17 cellular contexts compared by ENCODE assay signal in the genomic region with DNA sequence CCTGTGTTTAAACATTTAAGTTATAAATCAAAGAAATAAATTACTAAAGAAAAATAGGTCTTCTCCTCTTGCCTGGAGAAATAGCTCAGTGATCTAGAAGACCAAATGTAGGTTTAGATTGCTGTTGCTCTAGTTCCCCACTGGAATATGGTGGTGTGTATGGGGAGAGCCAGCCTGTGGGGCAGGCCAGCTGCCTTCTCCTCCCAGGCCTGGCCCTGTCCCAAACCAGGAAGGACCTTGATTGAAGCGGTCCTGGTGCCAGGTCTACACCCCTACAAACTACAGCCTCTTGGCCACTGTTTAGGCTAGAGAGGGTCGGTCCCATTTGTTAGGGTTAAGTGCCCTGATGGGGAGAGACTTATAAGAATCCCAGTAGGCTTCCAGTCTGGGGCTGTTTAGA. TPM values are rescaled to one million over a fixed set of nuclear protein-coding genes. Genes with fewer than 3 reads are reported as not detected.
DNase-seq lines count a peak whose midpoint lies in the region; ATAC-seq and TF ChIP-seq lines count a peak whose summit lies in the region.
"Had no signal": no experiment of that assay in that cellular context is flagged by ENCODE, and none has a peak within 500 bp of the region (broad histone marks: within the 10 kb centered on the region; RNA-seq: fewer than 3 reads in every experiment).

No MANE protein-coding gene starts in this region.

- H3K4ac ChIP-seq in H9 (ENCODE audit: low read depth, low read length) (no peak overlapping the region), mesenchymal stem cell (ENCODE audit: low read depth in 1 of 2, low read length in 2 of 2) (no peak overlapping the region)

- H2BK12ac ChIP-seq in H9 (ENCODE audit: insufficient read length, low read depth, low read length) (no peak overlapping the region), mesenchymal stem cell (ENCODE audit: low read length in 2 of 2) (peak overlapping the region in 1 of 2 experiments; percentile 77)

- H3K27ac ChIP-seq in H9 (ENCODE audit: insufficient read length, low read depth, low read length) (no peak overlapping the region), mesenchymal stem cell (ENCODE audit: low read length, poor library complexity, severe bottlenecking) (no peak overlapping the region)
- H3K27ac ChIP-seq: BLaER1 treated with 17β-estradiol and CSF1 and Interleukin-3, amounts not matched to agents 10 nM and 100 nM had no signal

- H2BK20ac ChIP-seq in H9 (ENCODE audit: low read depth, low read length, poor library complexity, severe bottlenecking), result no peak overlapping the region

- ATAC-seq in left colon, result peak; percentile 37
- ATAC-seq in GM19455 (IDR thresholded peaks at IDR 0.05; ENCODE audit: unreplicated experiment), result no peak
- ATAC-seq: CD8-positive, alpha-beta T cell; GM12878 had no signal

- no peak for TF ChIP-seq CTCF in H9 (conservative IDR thresholded peaks at IDR 0.05)

- H3K79me1 ChIP-seq in H9 (ENCODE audit: insufficient read depth, low read depth, low read length, poor library complexity, severe bottlenecking) (no peaks in the 10 kb centered on the region), mesenchymal stem cell (replicated peaks; ENCODE audit: low read length, poor library complexity, severe bottlenecking) (peaks cover 16% of the 10 kb centered on the region)

- H3K9ac ChIP-seq in H9 (ENCODE audit: extremely low read depth, insufficient read length, low read length) (no peak overlapping the region), mesenchymal stem cell (ENCODE audit: low read length) (no peak overlapping the region)
- H3K9ac ChIP-seq: BLaER1 treated with 17β-estradiol and CSF1 and Interleukin-3, amounts not matched to agents 10 nM and 100 nM had no signal

- H3K36me3 Mint-ChIP-seq in H9 (ENCODE audit: insufficient read depth in 1 of 3, low read depth in 3 of 3), result peaks cover 4 to 19% (median 10%) of the 10 kb centered on the region in 3 experiments; a peak in 6 of 7 replicates

- peak overlapping the region in 2 of 3 experiments; percentile 56 to 76; a peak in 3 of 7 replicates for H3K27ac Mint-ChIP-seq in H9
- H3K27ac Mint-ChIP-seq: B cell; CD8-positive, alpha-beta T cell; IgD-negative memory B cell had no signal

- H2BK120ac ChIP-seq in H9 (ENCODE audit: low read depth, low read length, poor library complexity, severe bottlenecking) (no peak overlapping the region), mesenchymal stem cell (ENCODE audit: low read depth, low read length) (no peak overlapping the region)

- H3K9me3 ChIP-seq in H9 (ENCODE audit: control insufficient read depth, low read depth, low read length) (no peaks in the 10 kb centered on the region), mesenchymal stem cell (ENCODE audit: control insufficient read depth, low read length) (no peaks in the 10 kb centered on the region)

- peaks cover 2% of the 10 kb centered on the region; the same call in 1 of the 2 replicates for H3K79me2 ChIP-seq in H9 (ENCODE audit: insufficient read depth, low read length)

- intact Hi-C loops in left colon (cut with DNase I, micrococcal nuclease), result no loop called here

- H4K5ac ChIP-seq in H9 (ENCODE audit: insufficient read length, low read depth, low read length), result no peak overlapping the region

- H3K4me2 ChIP-seq in H9 (ENCODE audit: insufficient read depth, insufficient read length, low read length), result no peak overlapping the region
- H3K4me2 ChIP-seq in mesenchymal stem cell (ENCODE audit: low read length, poor library complexity, severe bottlenecking), result no peak overlapping the region
- H3K4me2 ChIP-seq: BLaER1 treated with 17β-estradiol and CSF1 and Interleukin-3, amounts not matched to agents 10 nM and 100 nM had no signal

- no peak overlapping the region for H3K23ac ChIP-seq in H9 (ENCODE audit: insufficient read length, low read depth, low read length)
- no peak overlapping the region for H3K23ac ChIP-seq in mesenchymal stem cell (ENCODE audit: low read length in 2 of 2)

- H2AK5ac ChIP-seq in H9 (ENCODE audit: insufficient read length, low read length), result no peak overlapping the region
- no peak overlapping the region for H2AK5ac ChIP-seq in mesenchymal stem cell (ENCODE audit: low read length, severe bottlenecking)

- H3K23me2 ChIP-seq in H9 (ENCODE audit: insufficient read length, low read depth, low read length, poor library complexity, severe bottlenecking), result no peaks in the 10 kb centered on the region

- no peak for DNase-seq in H9
- DNase-seq in left colon, result no peak
- DNase-seq in mesenchymal stem cell, result no peak
- DNase-seq in NCI-H526 treated with DMSO at 0.1 percent for 48 hours (lab: John Stamatoyannopoulos, UW), result no peak
- no peak for DNase-seq in stimulated activated CD4-positive, alpha-beta T cell treated with anti-CD3 and anti-CD28 coated beads, Interleukin-2, amount 100 ng/mL, for 24 hours
- DNase-seq: Calu3; CD8-positive, alpha-beta T cell; DMS79 treated with DMSO at 0.1 percent for 48 hours; GF-D8; GOT3; H7; KG1 had no signal

- H2BK5ac ChIP-seq in H9 (ENCODE audit: insufficient read length, low read length) (no peak overlapping the region), mesenchymal stem cell (ENCODE audit: low read depth, low read length, poor library complexity, severe bottlenecking) (no peak overlapping the region)

- H3K4me3 Mint-ChIP-seq in H9, result no peak overlapping the region
- H3K4me3 Mint-ChIP-seq: B cell; CD8-positive, alpha-beta T cell; IgD-negative memory B cell had no signal

- H3K27me3 ChIP-seq in H9 (ENCODE audit: insufficient read depth, low read length), result no peaks in the 10 kb centered on the region
- H3K27me3 ChIP-seq in mesenchymal stem cell (ENCODE audit: control insufficient read depth in 1 of 2, insufficient read depth in 1 of 2, low read length in 2 of 2), result no peaks in the 10 kb centered on the region
- H3K27me3 ChIP-seq: BLaER1 treated with 17β-estradiol and CSF1 and Interleukin-3, amounts not matched to agents 10 nM and 100 nM had no signal

- H3K4me3 ChIP-seq in mesenchymal stem cell (ENCODE audit: insufficient read depth in 1 of 2, low read depth in 1 of 2, low read length in 2 of 2), result no peak overlapping the region
- H3K4me3 ChIP-seq: BLaER1 treated with 17β-estradiol and CSF1 and Interleukin-3, amounts not matched to agents 10 nM and 100 nM; GM12878 had no signal

- no peaks in the 10 kb centered on the region for H4K20me1 ChIP-seq in H9 (ENCODE audit: control insufficient read depth, insufficient read depth, insufficient read length)

- no CpG with 5 or more reads among the region's 2 CpGs for WGBS in H9 (ENCODE audit: extremely low coverage, insufficient read length, low lambda C conversion rate)
- WGBS in mesenchymal stem cell, result 100% methylated on average over 1 of the region's 2 CpGs

- peaks cover 4 to 5% of the 10 kb centered on the region in 2 experiments for H3K36me3 ChIP-seq in mesenchymal stem cell (ENCODE audit: control insufficient read depth in 1 of 2, insufficient read depth in 2 of 2, low read depth in 1 of 2, low read length in 2 of 2)

- H3K4me1 Mint-ChIP-seq in H9, result peaks cover 0 to 8% of the 10 kb centered on the region in 2 experiments; a peak in 2 of 4 replicates

- no peaks in the 10 kb centered on the region for H3K4me1 ChIP-seq in H9 (ENCODE audit: insufficient read depth, low read length)
- peaks cover 3% of the 10 kb centered on the region for H3K4me1 ChIP-seq in mesenchymal stem cell (ENCODE audit: control insufficient read depth, insufficient read depth, low read depth, low read length)

- no peak overlapping the region for H3K56ac ChIP-seq in H9 (ENCODE audit: insufficient read length, low read depth, low read length)

- H2AFZ ChIP-seq in H9 (ENCODE audit: low read length), result no peak overlapping the region
- H2AFZ ChIP-seq in mesenchymal stem cell (ENCODE audit: low read depth, low read length), result no peak overlapping the region

- H3K14ac ChIP-seq in H9 (ENCODE audit: insufficient read depth, low read length) (no peak overlapping the region), mesenchymal stem cell (ENCODE audit: low read length in 2 of 2) (no peak overlapping the region)

- no peak overlapping the region for H2BK15ac ChIP-seq in H9 (ENCODE audit: low read depth, low read length)
- no peak overlapping the region for H2BK15ac ChIP-seq in mesenchymal stem cell (ENCODE audit: low read depth, poor library complexity, severe bottlenecking)

- no peak overlapping the region for H3T11ph ChIP-seq in H9 (ENCODE audit: low read length)

- H4K91ac ChIP-seq in H9 (ENCODE audit: insufficient read length, low read depth, low read length) (no peak overlapping the region), mesenchymal stem cell (ENCODE audit: low read length) (peak overlapping the region; percentile 50)

- H3K9me3 Mint-ChIP-seq in H9, result no peaks in the 10 kb centered on the region
- H3K9me3 Mint-ChIP-seq: CD8-positive, alpha-beta T cell; IgD-negative memory B cell had no signal

- H3K27me3 Mint-ChIP-seq in H9 (ENCODE audit: low read depth), result no peaks in the 10 kb centered on the region
- H3K27me3 Mint-ChIP-seq: B cell, IgD-negative memory B cell had no signal

- no peak overlapping the region for H4K8ac ChIP-seq in H9 (replicated peaks; ENCODE audit: insufficient read length, low read depth, low read length)
- peak overlapping the region; percentile 49 for H4K8ac ChIP-seq in mesenchymal stem cell (ENCODE audit: low read length)

- H3K18ac ChIP-seq in H9 (ENCODE audit: insufficient read length, low read depth, low read length) (no peak overlapping the region), mesenchymal stem cell (ENCODE audit: low read depth in 1 of 2, low read length in 2 of 2) (peak overlapping the region in 1 of 2 experiments; percentile 12)

RNA-seq across cellular contexts. Expression of a gene that starts 35.4 kb away (rescaled TPM):
- total RNA-seq in H9 (2021) (78.0 and 80.3 TPM in 2 replicates), left colon (100 to 1,000 TPM in 1 of 2 donors, 10 to 100 TPM in 1; 89.5 to 106 TPM)
- 77.9 TPM for polyA plus RNA-seq in mesenchymal stem cell (2013, experiment 1 of 2)
- 78.7 TPM for polyA plus RNA-seq in mesenchymal stem cell (2013, experiment 2 of 2)
